1 cellular context compared by ENCODE assay signal in the genomic region with DNA sequence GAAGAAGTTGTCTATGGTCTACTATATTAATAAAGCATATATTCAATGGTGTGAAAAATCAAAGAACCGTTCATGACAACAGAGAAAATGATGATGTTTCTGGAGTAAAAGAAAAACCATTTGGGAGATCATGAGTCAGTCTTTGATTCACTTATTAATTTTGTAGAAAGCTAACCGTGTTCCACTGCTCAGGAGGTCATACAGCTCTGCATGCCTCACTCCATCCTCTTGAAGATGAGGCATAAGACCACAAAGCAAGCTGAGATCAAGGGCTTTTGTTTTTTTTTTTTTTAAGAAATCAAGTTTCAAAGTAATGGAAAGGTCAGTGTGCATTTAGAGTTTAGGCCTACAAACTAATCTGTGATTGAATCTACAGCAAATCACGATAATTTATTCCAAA.
TF ChIP-seq lines count a peak whose summit lies in the region.

No MANE protein-coding gene starts in this region.

TF ChIP-seq in IMR-90, 13 proteins besides CTCF, POLR2A, EP300 and RAD21:
- no peak for TF ChIP-seq NFE2L2 (IDR thresholded peaks at IDR 0.05; ENCODE audit: low read depth, low read length)
